27 cellular contexts compared by ENCODE assay signal in the genomic region with DNA sequence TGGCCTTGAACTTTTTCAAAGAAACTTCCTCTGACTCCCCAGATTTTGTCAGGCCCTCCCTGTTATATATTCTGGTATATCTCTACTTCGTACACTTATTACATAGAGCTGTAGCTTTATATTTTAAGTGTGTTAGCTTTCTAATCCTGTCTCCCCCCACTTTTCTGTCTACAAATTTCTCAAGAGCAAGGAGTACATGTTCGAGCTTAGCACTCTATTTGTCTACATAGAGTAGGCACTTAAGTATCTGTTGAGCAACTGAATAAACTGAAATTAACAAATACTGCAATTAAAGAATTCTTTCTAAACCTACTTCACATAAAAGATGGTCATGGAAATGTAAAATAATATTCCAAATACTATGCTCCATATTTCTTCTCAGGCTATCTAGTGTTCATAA.
"Had no signal": no experiment of that assay in that cellular context is flagged by ENCODE, and none has a peak within 500 bp of the region (broad histone marks: within the 10 kb centered on the region; RNA-seq: fewer than 3 reads in every experiment).

No MANE protein-coding gene starts in this region.

- H3K9me3 Mint-ChIP-seq: natural killer cell treated with Interleukin-12 subunit alpha and Interleukin-12 subunit beta and Interleukin-15 and Interleukin-18, amount 100 ng/mL, for 72 hours; neural crest cell; stimulated activated naive B cell treated with anti-CD40 and anti-IgM and Interleukin-4, amounts not matched to agents 10 μg/mL and 1 μg/mL and 100 μg/mL, for 72 hours had no signal

- H3K4me3 ChIP-seq: lung, mucosa of descending colon, right atrium auricular region, right lobe of liver, stomach, testis, thyroid gland, transverse colon, upper lobe of left lung, vagina had no signal

- H3K27me3 ChIP-seq: right atrium auricular region, right lobe of liver, stomach, testis, thyroid gland, transverse colon, upper lobe of left lung, vagina had no signal

- H3K36me3 Mint-ChIP-seq: naive thymus-derived CD4-positive, alpha-beta T cell; natural killer cell treated with Interleukin-12 subunit alpha and Interleukin-12 subunit beta and Interleukin-15 and Interleukin-18, amount 100 ng/mL, for 72 hours; stimulated activated naive B cell treated with anti-CD40 and anti-IgM and Interleukin-4, amounts not matched to agents 10 μg/mL and 1 μg/mL and 100 μg/mL, for 72 hours had no signal

- H3K4me1 ChIP-seq: parathyroid adenoma, right lobe of liver, testis had no signal

- ATAC-seq: left cardiac atrium; left lobe of liver; naive thymus-derived CD4-positive, alpha-beta T cell; natural killer cell treated with Interleukin-12 subunit alpha and Interleukin-12 subunit beta and Interleukin-15 and Interleukin-18, amount 100 ng/mL, for 72 hours; right lobe of liver; stimulated activated naive B cell treated with anti-CD40 and anti-IgM and Interleukin-4, amounts not matched to agents 10 μg/mL and 1 μg/mL and 100 μg/mL, for 72 hours; stimulated activated naive CD8-positive, alpha-beta T cell treated with anti-CD3 and anti-CD28 coated beads, Interleukin-15, Interleukin-2, amounts not matched to agents 100 U/mL and 50 U/mL, for 24 hours had no signal

- H3K4me3 Mint-ChIP-seq: naive thymus-derived CD4-positive, alpha-beta T cell; natural killer cell treated with Interleukin-12 subunit alpha and Interleukin-12 subunit beta and Interleukin-15 and Interleukin-18, amount 100 ng/mL, for 72 hours; neural crest cell; stimulated activated naive B cell treated with anti-CD40 and anti-IgM and Interleukin-4, amounts not matched to agents 10 μg/mL and 1 μg/mL and 100 μg/mL, for 72 hours had no signal

- H3K36me3 ChIP-seq: right atrium auricular region, right lobe of liver, stomach, thyroid gland, transverse colon, upper lobe of left lung, vagina had no signal

- H3K9me3 ChIP-seq: mucosa of descending colon, right atrium auricular region, right lobe of liver, stomach, testis, thyroid gland, transverse colon, upper lobe of left lung, vagina had no signal

- H3K27ac Mint-ChIP-seq: naive thymus-derived CD4-positive, alpha-beta T cell; natural killer cell treated with Interleukin-12 subunit alpha and Interleukin-12 subunit beta and Interleukin-15 and Interleukin-18, amount 100 ng/mL, for 72 hours; stimulated activated naive B cell treated with anti-CD40 and anti-IgM and Interleukin-4, amounts not matched to agents 10 μg/mL and 1 μg/mL and 100 μg/mL, for 72 hours had no signal

- H3K27ac ChIP-seq: parathyroid adenoma, right atrium auricular region, right lobe of liver, stomach, testis, transverse colon, upper lobe of left lung, vagina had no signal

- DNase-seq: hippocampal formation; kidney glomerular epithelial cell; left cardiac atrium; mesendoderm; midbrain; mucosa of descending colon; naive thymus-derived CD4-positive, alpha-beta T cell; nucleus accumbens; right lobe of liver; stimulated activated CD4-positive, alpha-beta T cell treated with anti-CD3 and anti-CD28 coated beads, Interleukin-12 subunit alpha, Interleukin-12 subunit beta, amount 100 ng/mL, for 4 hours; stimulated activated CD4-positive, alpha-beta T cell treated with anti-CD3 and anti-CD28 coated beads, Interleukin-15, amount 100 ng/mL, for 24 hours; stimulated activated CD4-positive, alpha-beta T cell treated with anti-CD3 and anti-CD28 coated beads, Interleukin-2, amount 100 ng/mL, for 24 hours; stimulated activated CD4-positive, alpha-beta T cell treated with anti-CD3 and anti-CD28 coated beads, Interleukin-4, amount 100 ng/mL, for 1 hour; stimulated activated naive B cell treated with anti-CD40 and anti-IgM and Interleukin-4, amounts not matched to agents 10 μg/mL and 1 μg/mL and 100 μg/mL, for 72 hours; stimulated activated naive CD8-positive, alpha-beta T cell treated with anti-CD3 and anti-CD28 coated beads, Interleukin-15, Interleukin-2, amounts not matched to agents 100 U/mL and 50 U/mL, for 24 hours; stomach; testis; thyroid gland; transverse colon; upper lobe of left lung had no signal
